Comparison of ENCODE assay signal across 1 cellular context in the genomic region with DNA sequence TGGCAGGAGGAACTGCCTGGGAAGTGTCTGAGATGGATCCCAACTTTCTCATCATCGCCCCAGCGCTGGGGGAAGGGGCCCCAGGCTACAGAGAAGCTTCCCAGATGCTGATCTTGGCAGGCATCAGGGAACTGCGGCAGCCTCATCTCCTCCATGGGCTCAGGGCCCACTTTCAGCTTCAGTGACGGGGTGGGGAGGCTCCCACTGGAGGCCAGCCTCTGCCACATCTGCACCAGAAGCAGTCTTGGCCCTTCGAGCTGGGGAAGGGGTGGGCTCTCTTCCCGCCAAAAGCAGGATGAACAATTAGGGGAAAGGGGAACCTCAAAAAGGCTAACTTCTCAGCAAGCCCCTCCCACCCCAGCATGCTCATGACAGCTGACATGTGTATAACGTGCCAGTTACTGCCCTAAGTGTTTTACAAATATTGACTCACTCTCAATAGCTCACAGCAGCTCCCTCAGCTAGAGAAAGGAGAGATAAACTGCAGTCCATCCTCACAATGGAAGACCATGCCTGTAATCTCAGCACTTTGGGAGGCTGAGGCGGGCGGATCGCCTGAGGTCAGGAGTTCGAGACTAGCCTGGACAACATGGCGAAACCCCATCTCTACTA.
TF ChIP-seq lines count a peak whose summit lies in the region.

No MANE protein-coding gene starts in this region.

TF ChIP-seq in HepG2, 621 proteins besides CTCF, POLR2A, EP300 and RAD21 (continued from another document and continues in another):
- TF ChIP-seq RERE (CRISPR knock-in tag; IDR thresholded peaks at IDR 0.05; ENCODE audit: low read depth) (peak; percentile 87; the same call in 1 of the 2 replicates), REL (CRISPR knock-in tag; conservative IDR thresholded peaks at IDR 0.05) (no peak), HBP1 (CRISPR knock-in tag; IDR thresholded peaks at IDR 0.05; ENCODE audit: low read depth) (no peak), SOX5 (CRISPR knock-in tag; IDR thresholded peaks at IDR 0.05; ENCODE audit: borderline replicate concordance) (peak; percentile 80), ZNF326 (CRISPR knock-in tag; IDR thresholded peaks at IDR 0.05; ENCODE audit: borderline replicate concordance) (no peak), ZNF160 (CRISPR knock-in tag; IDR thresholded peaks at IDR 0.05) (no peak), ZNF766 (CRISPR knock-in tag; IDR thresholded peaks at IDR 0.05; ENCODE audit: borderline replicate concordance) (no peak), ZFP62 (CRISPR knock-in tag; IDR thresholded peaks at IDR 0.05) (no peak), ZBTB8A (CRISPR knock-in tag; IDR thresholded peaks at IDR 0.05; ENCODE audit: borderline replicate concordance, low read depth) (no peak), GZF1 (CRISPR knock-in tag; IDR thresholded peaks at IDR 0.05) (no peak), KDM3A (CRISPR knock-in tag; IDR thresholded peaks at IDR 0.05; ENCODE audit: low read depth) (no peak), FOXO1 (CRISPR knock-in tag; IDR thresholded peaks at IDR 0.05) (no peak; the same call in 1 of the 2 replicates), ZBTB43 (CRISPR knock-in tag; conservative IDR thresholded peaks at IDR 0.05) (no peak), WIZ (CRISPR knock-in tag; IDR thresholded peaks at IDR 0.05) (no peak), CREM (IDR thresholded peaks at IDR 0.05) (peak; percentile 18; the same call in 1 of the 2 replicates), CREM (CRISPR knock-in tag; IDR thresholded peaks at IDR 0.05) (no peak), YEATS2 (CRISPR knock-in tag; IDR thresholded peaks at IDR 0.05; ENCODE audit: borderline replicate concordance) (peak; percentile 61; the same call in 1 of the 2 replicates), ZNF362 (CRISPR knock-in tag; IDR thresholded peaks at IDR 0.05; ENCODE audit: borderline replicate concordance) (0 out of 2 replicates have a peak, but pooled peaks have one; percentile 11), ZNF841 (CRISPR knock-in tag; IDR thresholded peaks at IDR 0.05; ENCODE audit: borderline replicate concordance) (no peak), REXO4 (CRISPR knock-in tag; IDR thresholded peaks at IDR 0.05; ENCODE audit: borderline replicate concordance) (no peak), MYC (CRISPR knock-in tag; IDR thresholded peaks at IDR 0.05; ENCODE audit: borderline replicate concordance) (no peak), ZFP90 (CRISPR knock-in tag; IDR thresholded peaks at IDR 0.05; ENCODE audit: borderline replicate concordance) (no peak), ZNF564 (CRISPR knock-in tag; IDR thresholded peaks at IDR 0.05) (no peak), MLLT10 (CRISPR knock-in tag; IDR thresholded peaks at IDR 0.05) (no peak), NBN (conservative IDR thresholded peaks at IDR 0.05) (no peak), BCLAF1 (IDR thresholded peaks at IDR 0.05) (no peak), ZNF44 (CRISPR knock-in tag; IDR thresholded peaks at IDR 0.05) (no peak), NFAT5 (CRISPR knock-in tag; IDR thresholded peaks at IDR 0.05) (no peak), CCDC6 (CRISPR knock-in tag; IDR thresholded peaks at IDR 0.05) (peak; percentile 58; the same call in 1 of the 2 replicates), HNF1B (CRISPR knock-in tag; IDR thresholded peaks at IDR 0.05) (0 out of 2 replicates have a peak, but pooled peaks have one; percentile 34), TOE1 (CRISPR knock-in tag; IDR thresholded peaks at IDR 0.05) (no peak), ISL2 (CRISPR knock-in tag; IDR thresholded peaks at IDR 0.05) (peak; percentile 40; the same call in 1 of the 2 replicates), JUNB (CRISPR knock-in tag; IDR thresholded peaks at IDR 0.05; ENCODE audit: borderline replicate concordance) (no peak)
